In the genomic region with DNA sequence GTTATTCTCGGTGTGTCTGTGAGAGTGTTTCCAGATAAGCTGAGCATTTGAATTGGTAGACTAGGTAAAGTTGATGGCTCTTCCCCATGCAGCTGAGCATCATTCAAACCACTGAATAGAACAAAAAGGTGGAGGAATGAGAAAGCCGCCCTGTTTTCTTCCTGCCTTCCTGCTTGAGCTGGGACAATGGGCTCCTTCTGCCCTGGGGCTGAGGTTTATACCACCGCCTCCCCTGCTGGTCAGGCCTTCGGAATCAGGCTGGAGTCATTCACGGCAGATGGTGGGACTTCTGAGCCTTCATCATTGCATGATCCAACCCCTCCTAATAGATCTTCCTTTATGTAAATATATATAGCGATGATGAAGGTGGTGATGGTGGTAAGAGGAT, we compare ENCODE assay signal across 24 cellular contexts.
DNase-seq lines count a peak whose midpoint lies in the region; ATAC-seq, FAIRE-seq and TF ChIP-seq lines count a peak whose summit lies in the region.
"Had no signal": no experiment of that assay in that cellular context is flagged by ENCODE, and none has a peak within 500 bp of the region (broad histone marks: within the 10 kb centered on the region; RNA-seq: fewer than 3 reads in every experiment).

No MANE protein-coding gene starts in this region.

- H3K79me2 ChIP-seq in keratinocyte (ENCODE audit: control insufficient read depth, insufficient read depth, low read length) = no peaks in the 10 kb centered on the region

- H3K27ac Mint-ChIP-seq in activated CD8-positive, alpha-beta memory T cell treated with anti-CD3 and anti-CD28 coated beads, Interleukin-2, amount 10 ng/mL, durations not matched to agents 7 days and 5 days = peak overlapping the region; percentile 19
- H3K27ac Mint-ChIP-seq: B cell; CD8-positive, alpha-beta T cell had no signal

- DNase-seq in activated CD8-positive, alpha-beta memory T cell treated with anti-CD3 and anti-CD28 coated beads, Interleukin-2, amount 10 ng/mL, durations not matched to agents 7 days and 5 days = no peak
- DNase-seq in activated CD8-positive, alpha-beta memory T cell treated with anti-CD3 and anti-CD28 coated beads, Interleukin-2, amount 50 U/mL, for 4 hours = no peak
- peak; percentile 60 for DNase-seq in RWPE2 (ENCODE audit: low spot score)
- no peak for DNase-seq in keratinocyte (ENCODE audit: low read depth, low spot score)
- no peak for DNase-seq in G401 (ENCODE audit: low spot score)
- DNase-seq in HAP-1 (ENCODE audit: low spot score in 2 of 2) = no peak
- DNase-seq in GF-D8 (lab: John Stamatoyannopoulos, UW) = no peak
- DNase-seq: CD8-positive, alpha-beta T cell; DMS 273 treated with DMSO at 0.1 percent for 48 hours; DMS79 treated with DMSO at 0.1 percent for 48 hours; GOT3; HCEC 1CT; KBM-7; MG63; NCI-H1105 treated with DMSO at 0.1 percent for 48 hours; NCI-H1694; NCI-H2029 treated with DMSO at 0.1 percent for 48 hours; NCI-H446 treated with DMSO at 0.1 percent for 48 hours; NCI-H526; Peyer's patch had no signal

- H3K4me3 ChIP-seq in RWPE2 (ENCODE audit: severe bottlenecking) (no peak overlapping the region), keratinocyte (ENCODE audit: control insufficient read depth in 2 of 3, extremely low read depth in 1 of 3, insufficient read depth in 2 of 3, low read depth in 1 of 3, low read length in 3 of 3) (no peak overlapping the region), HAP-1 (no peak overlapping the region)
- H3K4me3 ChIP-seq: MG63, Peyer's patch had no signal

- ATAC-seq in activated CD8-positive, alpha-beta memory T cell treated with anti-CD3 and anti-CD28 coated beads, Interleukin-2, amount 10 ng/mL, durations not matched to agents 7 days and 5 days = no peak
- ATAC-seq in RWPE2 (ENCODE audit: low read depth) = no peak
- ATAC-seq: CD8-positive, alpha-beta T cell; SK-N-SH treated with all-trans-retinoic acid at 6 μM for 48 hours had no signal

- no peaks in the 10 kb centered on the region for H3K27me3 ChIP-seq in RWPE2 (ENCODE audit: insufficient read depth, poor library complexity, severe bottlenecking)
- H3K27me3 ChIP-seq in keratinocyte (ENCODE audit: control insufficient read depth, extremely low read depth, insufficient read depth, low read length) = peaks cover 20% of the 10 kb centered on the region
- H3K27me3 ChIP-seq in HAP-1 (ENCODE audit: low read depth) = peaks cover 7% of the 10 kb centered on the region
- H3K27me3 ChIP-seq: MG63, Peyer's patch had no signal

- H2AFZ ChIP-seq in keratinocyte (ENCODE audit: control insufficient read depth, low read length) = no peak overlapping the region

- H3K27ac ChIP-seq in RWPE2 (ENCODE audit: poor library complexity, severe bottlenecking) (peak overlapping the region; percentile 40), keratinocyte (ENCODE audit: control insufficient read depth, insufficient read depth, low read length) (peak overlapping the region; percentile 59)
- H3K27ac ChIP-seq: 22Rv1, C4-2B, Peyer's patch had no signal

- H3K4me1 Mint-ChIP-seq in activated CD8-positive, alpha-beta memory T cell treated with anti-CD3 and anti-CD28 coated beads, Interleukin-2, amount 10 ng/mL, durations not matched to agents 7 days and 5 days = no peaks in the 10 kb centered on the region
- H3K4me1 Mint-ChIP-seq: B cell had no signal

- FAIRE-seq in keratinocyte (lab: Jason Lieb, UNC) = peak; percentile 55

- H3K4me1 ChIP-seq in RWPE2 (ENCODE audit: insufficient read depth, poor library complexity, severe bottlenecking) (peaks cover 15% of the 10 kb centered on the region), keratinocyte (ENCODE audit: control insufficient read depth, extremely low read depth, insufficient read depth, low read length) (peaks cover 26% of the 10 kb centered on the region), HAP-1 (no peaks in the 10 kb centered on the region)
- H3K4me1 ChIP-seq: Peyer's patch had no signal

- H3K4me2 ChIP-seq in keratinocyte (ENCODE audit: control insufficient read depth, extremely low read depth, insufficient read depth, low read depth, low read length) = peak overlapping the region; percentile 71

- H3K4me3 Mint-ChIP-seq in activated CD8-positive, alpha-beta memory T cell treated with anti-CD3 and anti-CD28 coated beads, Interleukin-2, amount 10 ng/mL, durations not matched to agents 7 days and 5 days = no peak overlapping the region
- H3K4me3 Mint-ChIP-seq: B cell; CD8-positive, alpha-beta T cell had no signal

- in situ Hi-C loops in G401 (cut with HindIII; ENCODE audit: low sequenced_read_pairs) (no loop called here), HAP-1 (cut with MboI; ENCODE audit: low sequenced_read_pairs) (no loop called here)

- no peak overlapping the region for H3K9ac ChIP-seq in keratinocyte (ENCODE audit: control insufficient read depth, extremely low read depth, insufficient read depth, low read length)

- no peaks in the 10 kb centered on the region for H3K9me3 ChIP-seq in RWPE2 (ENCODE audit: severe bottlenecking)
- no peaks in the 10 kb centered on the region for H3K9me3 ChIP-seq in keratinocyte (ENCODE audit: control insufficient read depth, low read depth, low read length)
- H3K9me3 ChIP-seq in HAP-1 = no peaks in the 10 kb centered on the region
- H3K9me3 ChIP-seq: MG63, Peyer's patch had no signal

- CTCF ChIA-PET in activated CD8-positive, alpha-beta memory T cell treated with anti-CD3 and anti-CD28 coated beads, Interleukin-2, amount 10 ng/mL, durations not matched to agents 7 days and 5 days (lab: Charles Lee) = no interaction called here

- peaks cover 7% of the 10 kb centered on the region for H3K27me3 Mint-ChIP-seq in activated CD8-positive, alpha-beta memory T cell treated with anti-CD3 and anti-CD28 coated beads, Interleukin-2, amount 10 ng/mL, durations not matched to agents 7 days and 5 days

- dilution Hi-C loops in keratinocyte (cut with MboI; ENCODE audit: extremely low pct_ligation_motif_present, low sequenced_read_pairs) = no loop called here

- no peak for TF ChIP-seq CTCF in RWPE2 (IDR thresholded peaks at IDR 0.05; ENCODE audit: poor library complexity, severe bottlenecking)
- TF ChIP-seq CTCF in keratinocyte (optimal IDR thresholded peaks at IDR 0.05 in 1 of 3, IDR thresholded peaks at IDR 0.05 in 1 of 3, conservative IDR thresholded peaks at IDR 0.05 in 1 of 3; ENCODE audit: extremely low read depth in 1 of 3, insufficient read depth in 2 of 3, low read length in 3 of 3) = no peak

- H3K9me3 Mint-ChIP-seq in activated CD8-positive, alpha-beta memory T cell treated with anti-CD3 and anti-CD28 coated beads, Interleukin-2, amount 10 ng/mL, durations not matched to agents 7 days and 5 days (ENCODE audit: low read depth) = no peaks in the 10 kb centered on the region
- H3K9me3 Mint-ChIP-seq: CD8-positive, alpha-beta T cell had no signal

- peaks cover 3% of the 10 kb centered on the region for H3K9me1 ChIP-seq in keratinocyte (ENCODE audit: control insufficient read depth, extremely low read depth, insufficient read depth, low read length)

- H3K36me3 ChIP-seq in RWPE2 (ENCODE audit: low read depth) = no peaks in the 10 kb centered on the region
- no peaks in the 10 kb centered on the region for H3K36me3 ChIP-seq in keratinocyte (ENCODE audit: control insufficient read depth in 2 of 2, extremely low read depth in 1 of 2, insufficient read depth in 2 of 2, low read length in 2 of 2)
- H3K36me3 ChIP-seq in HAP-1 (replicated peaks) = no peaks in the 10 kb centered on the region
- H3K36me3 ChIP-seq: MG63, Peyer's patch had no signal

- no peaks in the 10 kb centered on the region for H4K20me1 ChIP-seq in keratinocyte (ENCODE audit: control insufficient read depth, extremely low read depth, insufficient read depth, low read length)

- H3K36me3 Mint-ChIP-seq in activated CD8-positive, alpha-beta memory T cell treated with anti-CD3 and anti-CD28 coated beads, Interleukin-2, amount 10 ng/mL, durations not matched to agents 7 days and 5 days = no peaks in the 10 kb centered on the region
- H3K36me3 Mint-ChIP-seq: CD8-positive, alpha-beta T cell had no signal
